ENCODE assay signal across 2 cellular contexts in genomic region chr1:24726741-24727140, GRCh38.
TF ChIP-seq lines count a peak whose summit lies in the region.

No MANE protein-coding gene starts in this region.

TF ChIP-seq in IMR-90, 13 proteins besides CTCF, POLR2A, EP300 and RAD21:
- no peak for TF ChIP-seq MAFK (IDR thresholded peaks at IDR 0.05; ENCODE audit: low read depth, low read length)
- no peak for TF ChIP-seq CEBPB (IDR thresholded peaks at IDR 0.05; ENCODE audit: low read depth, low read length)
- TF ChIP-seq BHLHE40 (IDR thresholded peaks at IDR 0.05; ENCODE audit: low read depth, low read length), result no peak
- no peak for TF ChIP-seq RCOR1 (IDR thresholded peaks at IDR 0.05; ENCODE audit: insufficient replicate concordance, low read length)
- TF ChIP-seq FOS (IDR thresholded peaks at IDR 0.05; ENCODE audit: low read depth, low read length), result no peak
- TF ChIP-seq SMC3 (IDR thresholded peaks at IDR 0.05; ENCODE audit: low read depth, low read length), result no peak
- TF ChIP-seq USF2 (IDR thresholded peaks at IDR 0.05; ENCODE audit: low read depth, low read length), result no peak
- TF ChIP-seq, protein P1, sequence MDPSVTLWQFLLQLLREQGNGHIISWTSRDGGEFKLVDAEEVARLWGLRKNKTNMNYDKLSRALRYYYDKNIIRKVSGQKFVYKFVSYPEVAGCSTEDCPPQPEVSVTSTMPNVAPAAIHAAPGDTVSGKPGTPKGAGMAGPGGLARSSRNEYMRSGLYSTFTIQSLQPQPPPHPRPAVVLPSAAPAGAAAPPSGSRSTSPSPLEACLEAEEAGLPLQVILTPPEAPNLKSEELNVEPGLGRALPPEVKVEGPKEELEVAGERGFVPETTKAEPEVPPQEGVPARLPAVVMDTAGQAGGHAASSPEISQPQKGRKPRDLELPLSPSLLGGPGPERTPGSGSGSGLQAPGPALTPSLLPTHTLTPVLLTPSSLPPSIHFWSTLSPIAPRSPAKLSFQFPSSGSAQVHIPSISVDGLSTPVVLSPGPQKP (IDR thresholded peaks at IDR 0.05; ENCODE audit: borderline replicate concordance, low read depth, low read length), result no peak
- no peak for TF ChIP-seq CHD1 (IDR thresholded peaks at IDR 0.05; ENCODE audit: low read depth, low read length)
- TF ChIP-seq MXI1 (IDR thresholded peaks at IDR 0.05; ENCODE audit: borderline replicate concordance, low read depth, low read length), result no peak
- TF ChIP-seq NFE2L2 (IDR thresholded peaks at IDR 0.05; ENCODE audit: low read depth, low read length), result no peak
- TF ChIP-seq MAZ (IDR thresholded peaks at IDR 0.05; ENCODE audit: borderline replicate concordance, low read depth, low read length), result no peak
TF ChIP-seq in IMR-90: peak in this region for 0.

TF ChIP-seq in WTC11, 78 proteins besides CTCF, POLR2A, EP300 and RAD21:
- TF ChIP-seq SOX15 (CRISPR knock-in tag; IDR thresholded peaks at IDR 0.05), result no peak
- TF ChIP-seq, protein P2, sequence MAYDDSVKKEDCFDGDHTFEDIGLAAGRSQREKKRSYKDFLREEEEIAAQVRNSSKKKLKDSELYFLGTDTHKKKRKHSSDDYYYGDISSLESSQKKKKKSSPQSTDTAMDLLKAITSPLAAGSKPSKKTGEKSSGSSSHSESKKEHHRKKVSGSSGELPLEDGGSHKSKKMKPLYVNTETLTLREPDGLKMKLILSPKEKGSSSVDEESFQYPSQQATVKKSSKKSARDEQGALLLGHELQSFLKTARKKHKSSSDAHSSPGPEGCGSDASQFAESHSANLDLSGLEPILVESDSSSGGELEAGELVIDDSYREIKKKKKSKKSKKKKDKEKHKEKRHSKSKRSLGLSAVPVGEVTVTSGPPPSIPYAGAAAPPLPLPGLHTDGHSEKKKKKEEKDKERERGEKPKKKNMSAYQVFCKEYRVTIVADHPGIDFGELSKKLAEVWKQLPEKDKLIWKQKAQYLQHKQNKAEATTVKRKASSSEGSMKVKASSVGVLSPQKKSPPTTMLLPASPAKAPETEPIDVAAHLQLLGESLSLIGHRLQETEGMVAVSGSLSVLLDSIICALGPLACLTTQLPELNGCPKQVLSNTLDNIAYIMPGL (CRISPR knock-in tag; IDR thresholded peaks at IDR 0.05), result no peak
- TF ChIP-seq ZNF512 (CRISPR knock-in tag; IDR thresholded peaks at IDR 0.05; ENCODE audit: borderline replicate concordance), result no peak
- TF ChIP-seq, protein P3, sequence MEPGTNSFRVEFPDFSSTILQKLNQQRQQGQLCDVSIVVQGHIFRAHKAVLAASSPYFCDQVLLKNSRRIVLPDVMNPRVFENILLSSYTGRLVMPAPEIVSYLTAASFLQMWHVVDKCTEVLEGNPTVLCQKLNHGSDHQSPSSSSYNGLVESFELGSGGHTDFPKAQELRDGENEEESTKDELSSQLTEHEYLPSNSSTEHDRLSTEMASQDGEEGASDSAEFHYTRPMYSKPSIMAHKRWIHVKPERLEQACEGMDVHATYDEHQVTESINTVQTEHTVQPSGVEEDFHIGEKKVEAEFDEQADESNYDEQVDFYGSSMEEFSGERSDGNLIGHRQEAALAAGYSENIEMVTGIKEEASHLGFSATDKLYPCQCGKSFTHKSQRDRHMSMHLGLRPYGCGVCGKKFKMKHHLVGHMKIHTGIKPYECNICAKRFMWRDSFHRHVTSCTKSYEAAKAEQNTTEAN (CRISPR knock-in tag; IDR thresholded peaks at IDR 0.05), result no peak
- TF ChIP-seq TCF7 (CRISPR knock-in tag; IDR thresholded peaks at IDR 0.05; ENCODE audit: low read depth), result no peak
- no peak for TF ChIP-seq IRF1 (CRISPR knock-in tag; IDR thresholded peaks at IDR 0.05)
- TF ChIP-seq, protein P4, sequence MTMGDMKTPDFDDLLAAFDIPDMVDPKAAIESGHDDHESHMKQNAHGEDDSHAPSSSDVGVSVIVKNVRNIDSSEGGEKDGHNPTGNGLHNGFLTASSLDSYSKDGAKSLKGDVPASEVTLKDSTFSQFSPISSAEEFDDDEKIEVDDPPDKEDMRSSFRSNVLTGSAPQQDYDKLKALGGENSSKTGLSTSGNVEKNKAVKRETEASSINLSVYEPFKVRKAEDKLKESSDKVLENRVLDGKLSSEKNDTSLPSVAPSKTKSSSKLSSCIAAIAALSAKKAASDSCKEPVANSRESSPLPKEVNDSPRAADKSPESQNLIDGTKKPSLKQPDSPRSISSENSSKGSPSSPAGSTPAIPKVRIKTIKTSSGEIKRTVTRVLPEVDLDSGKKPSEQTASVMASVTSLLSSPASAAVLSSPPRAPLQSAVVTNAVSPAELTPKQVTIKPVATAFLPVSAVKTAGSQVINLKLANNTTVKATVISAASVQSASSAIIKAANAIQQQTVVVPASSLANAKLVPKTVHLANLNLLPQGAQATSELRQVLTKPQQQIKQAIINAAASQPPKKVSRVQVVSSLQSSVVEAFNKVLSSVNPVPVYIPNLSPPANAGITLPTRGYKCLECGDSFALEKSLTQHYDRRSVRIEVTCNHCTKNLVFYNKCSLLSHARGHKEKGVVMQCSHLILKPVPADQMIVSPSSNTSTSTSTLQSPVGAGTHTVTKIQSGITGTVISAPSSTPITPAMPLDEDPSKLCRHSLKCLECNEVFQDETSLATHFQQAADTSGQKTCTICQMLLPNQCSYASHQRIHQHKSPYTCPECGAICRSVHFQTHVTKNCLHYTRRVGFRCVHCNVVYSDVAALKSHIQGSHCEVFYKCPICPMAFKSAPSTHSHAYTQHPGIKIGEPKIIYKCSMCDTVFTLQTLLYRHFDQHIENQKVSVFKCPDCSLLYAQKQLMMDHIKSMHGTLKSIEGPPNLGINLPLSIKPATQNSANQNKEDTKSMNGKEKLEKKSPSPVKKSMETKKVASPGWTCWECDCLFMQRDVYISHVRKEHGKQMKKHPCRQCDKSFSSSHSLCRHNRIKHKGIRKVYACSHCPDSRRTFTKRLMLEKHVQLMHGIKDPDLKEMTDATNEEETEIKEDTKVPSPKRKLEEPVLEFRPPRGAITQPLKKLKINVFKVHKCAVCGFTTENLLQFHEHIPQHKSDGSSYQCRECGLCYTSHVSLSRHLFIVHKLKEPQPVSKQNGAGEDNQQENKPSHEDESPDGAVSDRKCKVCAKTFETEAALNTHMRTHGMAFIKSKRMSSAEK (CRISPR knock-in tag; IDR thresholded peaks at IDR 0.05; ENCODE audit: borderline replicate concordance), result no peak
- TF ChIP-seq GABPB1 (CRISPR knock-in tag; IDR thresholded peaks at IDR 0.05), result no peak
- TF ChIP-seq ZNF425 (CRISPR knock-in tag; conservative IDR thresholded peaks at IDR 0.05), result no peak
- TF ChIP-seq ATF1 (CRISPR knock-in tag; IDR thresholded peaks at IDR 0.05), result no peak
- TF ChIP-seq GTF2I (CRISPR knock-in tag; conservative IDR thresholded peaks at IDR 0.05), result no peak
- TF ChIP-seq, protein P5, sequence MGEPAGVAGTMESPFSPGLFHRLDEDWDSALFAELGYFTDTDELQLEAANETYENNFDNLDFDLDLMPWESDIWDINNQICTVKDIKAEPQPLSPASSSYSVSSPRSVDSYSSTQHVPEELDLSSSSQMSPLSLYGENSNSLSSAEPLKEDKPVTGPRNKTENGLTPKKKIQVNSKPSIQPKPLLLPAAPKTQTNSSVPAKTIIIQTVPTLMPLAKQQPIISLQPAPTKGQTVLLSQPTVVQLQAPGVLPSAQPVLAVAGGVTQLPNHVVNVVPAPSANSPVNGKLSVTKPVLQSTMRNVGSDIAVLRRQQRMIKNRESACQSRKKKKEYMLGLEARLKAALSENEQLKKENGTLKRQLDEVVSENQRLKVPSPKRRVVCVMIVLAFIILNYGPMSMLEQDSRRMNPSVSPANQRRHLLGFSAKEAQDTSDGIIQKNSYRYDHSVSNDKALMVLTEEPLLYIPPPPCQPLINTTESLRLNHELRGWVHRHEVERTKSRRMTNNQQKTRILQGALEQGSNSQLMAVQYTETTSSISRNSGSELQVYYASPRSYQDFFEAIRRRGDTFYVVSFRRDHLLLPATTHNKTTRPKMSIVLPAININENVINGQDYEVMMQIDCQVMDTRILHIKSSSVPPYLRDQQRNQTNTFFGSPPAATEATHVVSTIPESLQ (CRISPR knock-in tag; IDR thresholded peaks at IDR 0.05), result no peak
- no peak for TF ChIP-seq FOXK1 (CRISPR knock-in tag; IDR thresholded peaks at IDR 0.05)
- no peak for TF ChIP-seq FOXJ3 (CRISPR knock-in tag; IDR thresholded peaks at IDR 0.05; ENCODE audit: borderline replicate concordance)
TF ChIP-seq in WTC11: peak in this region for 0.
